In genomic region chr16:26742040-26742439, GRCh38 we compare ENCODE assay signal across 34 cellular contexts.
"Had no signal": no experiment of that assay in that cellular context is flagged by ENCODE, and none has a peak within 500 bp of the region (broad histone marks: within the 10 kb centered on the region; RNA-seq: fewer than 3 reads in every experiment).

No MANE protein-coding gene starts in this region.

- H3K9me3 ChIP-seq: MG63 had no signal

- H3K4me3 ChIP-seq: MG63 had no signal

- H3K36me3 ChIP-seq: MG63 had no signal

- DNase-seq: Karpas-422, Kasumi-1, MG63, MM.1S, MV-4-11, NCI-H1048, NCI-H1092, NCI-H1092 treated with DMSO at 0.1 percent for 48 hours, NCI-H1105, NCI-H1105 treated with DMSO at 0.1 percent for 48 hours, NCI-H1417, NCI-H1417 treated with DMSO at 0.1 percent for 48 hours, NCI-H1436, NCI-H1436 treated with DMSO at 0.1 percent for 48 hours, NCI-H146, NCI-H1694, NCI-H1694 treated with DMSO at 0.1 percent for 48 hours, NCI-H187, NCI-H187 treated with DMSO at 0.1 percent for 48 hours, NCI-H1930, NCI-H2029, NCI-H2029 treated with DMSO at 0.1 percent for 48 hours, NCI-H2081, NCI-H2081 treated with DMSO at 0.1 percent for 48 hours, NCI-H2107, NCI-H2171, NCI-H2171 treated with DMSO at 0.1 percent for 48 hours, NCI-H2227 treated with DMSO at 0.1 percent for 48 hours, NCI-H226, NCI-H345, NCI-H446, NCI-H446 treated with DMSO at 0.1 percent for 48 hours, NCI-H510A had no signal

- H3K27ac ChIP-seq: KMS-11 had no signal
